Comparison of ENCODE assay signal across 12 cellular contexts in the genomic region with DNA sequence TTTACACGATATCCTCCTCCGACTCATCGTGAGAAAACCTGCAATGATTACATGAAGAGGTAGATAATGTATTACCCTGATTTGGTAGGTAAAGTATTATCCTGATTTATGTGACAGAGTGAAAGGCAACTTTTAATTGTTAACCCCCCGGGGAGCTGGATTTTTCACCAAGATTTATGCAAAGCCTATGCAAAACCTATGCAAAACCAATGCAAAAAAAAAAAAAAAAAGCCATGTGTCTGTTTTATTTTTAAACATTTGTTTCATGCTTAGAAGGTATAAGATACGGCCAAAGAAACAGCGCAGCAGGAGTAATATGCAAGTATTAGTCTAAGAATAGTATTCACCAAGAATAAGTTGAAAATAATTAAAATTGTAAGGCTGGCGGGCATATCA.
DNase-seq lines count a peak whose midpoint lies in the region; ATAC-seq, FAIRE-seq and TF ChIP-seq lines count a peak whose summit lies in the region.
"Had no signal": no experiment of that assay in that cellular context is flagged by ENCODE, and none has a peak within 500 bp of the region (broad histone marks: within the 10 kb centered on the region; RNA-seq: fewer than 3 reads in every experiment).

No MANE protein-coding gene starts in this region.

- 83% methylated on average over 7 of the region's 7 CpGs for WGBS in GM12878 (ENCODE audit: insufficient coverage, insufficient replicate concordance, low lambda C conversion rate, missing lambda C conversion rate)
- 81% methylated on average over 7 of the region's 7 CpGs for WGBS in SK-N-SH (ENCODE audit: low lambda C conversion rate)

- TF ChIP-seq RAD21 in GM12878 (IDR thresholded peaks at IDR 0.05; ENCODE audit: insufficient read depth, low read depth, low read length): no peak
- no peak for TF ChIP-seq RAD21 in SK-N-SH (IDR thresholded peaks at IDR 0.05; ENCODE audit: low read length)

- no TSS peak for BruUV-seq in GM12878 (replicated peaks; lab: Mats Ljungman, UMichigan)

- peak overlapping the region; percentile 60 for H3K4me3 ChIP-seq in BLaER1
- peak overlapping the region; percentile 22; the same call in 1 of the 2 replicates for H3K4me3 ChIP-seq in HEK293 (ENCODE audit: low read depth, low read length)
- peak overlapping the region; percentile 76 for H3K4me3 ChIP-seq in GM12878
- peak overlapping the region; percentile 49 for H3K4me3 ChIP-seq in mononuclear cell (ENCODE audit: low read length)
- H3K4me3 ChIP-seq in SK-N-SH (ENCODE audit: low read depth in 2 of 2, low read length in 1 of 2): no peak overlapping the region
- no peak overlapping the region for H3K4me3 ChIP-seq in H7 (ENCODE audit: insufficient read depth, low read depth, low read length)
- H3K4me3 ChIP-seq: mucosa of descending colon had no signal

- H3K4me1 ChIP-seq in BLaER1 (peaks cover 43% of the 10 kb centered on the region), HEK293 (ENCODE audit: control insufficient read depth, insufficient read depth, low read length) (peaks cover 3% of the 10 kb centered on the region; the same call in 1 of the 2 replicates), GM12878 (ENCODE audit: control insufficient read depth, insufficient read depth, low read length) (peaks cover 26% of the 10 kb centered on the region), mononuclear cell (ENCODE audit: insufficient read depth, low read length) (peaks cover 67% of the 10 kb centered on the region), SK-N-SH (ENCODE audit: control insufficient read depth in 1 of 2, insufficient read depth in 2 of 2, low read depth in 1 of 2, low read length in 1 of 2) (no peaks in the 10 kb centered on the region)
- H3K4me1 ChIP-seq: gastroesophageal sphincter had no signal

- no peaks in the 10 kb centered on the region for H3K36me3 Mint-ChIP-seq in chondrocyte (ENCODE audit: low read depth)

- no peak for TF ChIP-seq POLR2A in GM12878 (IDR thresholded peaks at IDR 0.05; ENCODE audit: low read depth, low read length)

- CTCF ChIA-PET in HEK293 (lab: Yijun Ruan, JAX): interaction anchor here (0.5 to 2.2 kb wide), 3 partner anchors 28 to 484 kb away, joined by 3 to 7 read pairs (median 6); no protein-coding TSS in a partner anchor
- CTCF ChIA-PET in GM12878 (lab: Yijun Ruan, JAX): interaction anchor here (1.1 to 8.2 kb wide), 7 partner anchors 10 to 88 kb away, joined by 3 to 90 read pairs (median 9); no protein-coding TSS in a partner anchor
- CTCF ChIA-PET in SK-N-SH (lab: Yijun Ruan, JAX): interaction anchor here (0.8 to 1.7 kb wide), 2 partner anchors 8 to 14 kb away, joined by 4 to 5 read pairs; no protein-coding TSS in a partner anchor

- no peak for TF ChIP-seq EP300 in GM12878 (IDR thresholded peaks at IDR 0.05; ENCODE audit: borderline replicate concordance in 1 of 2, control insufficient read depth in 1 of 2, low read depth in 2 of 2, low read length in 2 of 2)
- TF ChIP-seq EP300 in SK-N-SH (IDR thresholded peaks at IDR 0.05; ENCODE audit: borderline replicate concordance in 1 of 2, low read depth in 1 of 2, low read length in 1 of 2): no peak

- ATAC-seq in GM12878: peak; percentile 2
- ATAC-seq: gastroesophageal sphincter had no signal

- FAIRE-seq in GM12878 (lab: Jason Lieb, UNC): no peak
- FAIRE-seq: bronchial epithelial cell had no signal

- H3K27ac Mint-ChIP-seq in chondrocyte (ENCODE audit: unreplicated experiment): no peak overlapping the region

- no peak overlapping the region for H3K4me3 Mint-ChIP-seq in chondrocyte (ENCODE audit: unreplicated experiment)

- H3K79me2 ChIP-seq in GM12878 (ENCODE audit: control insufficient read depth, insufficient read depth, low read length) (peaks cover 56% of the 10 kb centered on the region), SK-N-SH (ENCODE audit: insufficient read depth) (no peaks in the 10 kb centered on the region)

- no peak for TF ChIP-seq CTCF in HEK293 (tag by site-specific recombination; IDR thresholded peaks at IDR 0.05)
- TF ChIP-seq CTCF in GM12878 (IDR thresholded peaks at IDR 0.05 in 2 of 3, conservative IDR thresholded peaks at IDR 0.05 in 1 of 3; ENCODE audit: control insufficient read depth in 2 of 3, extremely low read depth in 1 of 3, insufficient read depth in 1 of 3, low read depth in 3 of 3, low read length in 3 of 3): no peak
- no peak for TF ChIP-seq CTCF in SK-N-SH (IDR thresholded peaks at IDR 0.05)
- no peak for TF ChIP-seq CTCF in chondrocyte (IDR thresholded peaks at IDR 0.05)

- H2AFZ ChIP-seq in GM12878 (ENCODE audit: control insufficient read depth, low read depth, low read length) (no peak overlapping the region), SK-N-SH (ENCODE audit: low read depth) (no peak overlapping the region)

- H3K36me3 ChIP-seq in BLaER1: 0 out of 2 replicates have a peak, but pooled peaks cover 9% of the 10 kb centered on the region
- H3K36me3 ChIP-seq in HEK293 (ENCODE audit: control insufficient read depth in 2 of 2, insufficient read depth in 1 of 2, low read length in 2 of 2): no peaks in the 10 kb centered on the region
- H3K36me3 ChIP-seq in GM12878 (ENCODE audit: control insufficient read depth in 2 of 2, insufficient read depth in 2 of 2, low read length in 1 of 2): peaks cover 0 to 4% of the 10 kb centered on the region in 2 experiments; a peak in 1 of 4 replicates
- H3K36me3 ChIP-seq in SK-N-SH (replicated peaks in 1 of 2; ENCODE audit: control insufficient read depth in 1 of 2, insufficient read depth in 2 of 2, low read length in 1 of 2): no peaks in the 10 kb centered on the region
- H3K36me3 ChIP-seq in H7 (replicated peaks; ENCODE audit: control insufficient read depth, insufficient read depth, low read length): no peaks in the 10 kb centered on the region
- H3K36me3 ChIP-seq: gastroesophageal sphincter had no signal

- SMC1A ChIA-PET in GM12878 (lab: Charles Lee; ENCODE audit: uncharacterized antibody, unreplicated experiment): interaction anchor here (1.2 to 10.6 kb wide), 11 partner anchors 9 to 108 kb away, joined by 3 to 152 read pairs (median 7); no protein-coding TSS in a partner anchor

- DNase-seq in GM12878 (ENCODE audit: low read depth, low spot score) (no peak), SK-N-SH (no peak), HUDEP-2 (lab: John Stamatoyannopoulos, UW; ENCODE audit: unreplicated experiment in 76 of 76) (no peak), chondrocyte (ENCODE audit: low spot score) (no peak), H7 (no peak)
- DNase-seq: mucosa of descending colon, SIG-M5 had no signal

- in situ Hi-C loops in GM12878 (cut with MboI): loop anchor here (25.0 kb wide), 1 partner anchor 1259 kb away; the partner anchor contains the start of gene FBXO5

- peaks cover 2% of the 10 kb centered on the region for H3K27me3 Mint-ChIP-seq in chondrocyte (ENCODE audit: low read depth)

- RAD21 ChIA-PET in GM12878 (lab: Charles Lee; ENCODE audit: unreplicated experiment): interaction anchor here (0.8 to 6.6 kb wide), 13 partner anchors 8 to 108 kb away, joined by 3 to 70 read pairs (median 5); no protein-coding TSS in a partner anchor

- intact Hi-C loops in GM12878 (cut with micrococcal nuclease; ENCODE audit: unreplicated experiment): loop anchor here (2.0 to 5.0 kb wide), 4 partner anchors 30 to 1264 kb away; partner anchors contain the start of gene FBXO5

- H3K27me3 ChIP-seq in BLaER1: no peaks in the 10 kb centered on the region
- H3K27me3 ChIP-seq in GM12878 (replicated peaks in 1 of 2; ENCODE audit: control insufficient read depth in 2 of 2, insufficient read depth in 2 of 2, low read length in 1 of 2): no peaks in the 10 kb centered on the region
- no peaks in the 10 kb centered on the region for H3K27me3 ChIP-seq in mononuclear cell (ENCODE audit: insufficient read depth, low read length)
- no peaks in the 10 kb centered on the region for H3K27me3 ChIP-seq in SK-N-SH (ENCODE audit: insufficient read depth)
- H3K27me3 ChIP-seq in H7 (ENCODE audit: control insufficient read depth, insufficient read depth, low read length): no peaks in the 10 kb centered on the region
- H3K27me3 ChIP-seq: gastroesophageal sphincter had no signal

- H3K9me3 ChIP-seq in BLaER1: peaks cover 15% of the 10 kb centered on the region
- H3K9me3 ChIP-seq in HEK293 (ENCODE audit: control insufficient read depth, insufficient read depth, low read depth, low read length): no peaks in the 10 kb centered on the region
- no peaks in the 10 kb centered on the region for H3K9me3 ChIP-seq in GM12878 (replicated peaks; ENCODE audit: control insufficient read depth, insufficient read depth, low read length)
- no peaks in the 10 kb centered on the region for H3K9me3 ChIP-seq in mononuclear cell (ENCODE audit: low read depth, low read length)
- H3K9me3 ChIP-seq in SK-N-SH: no peaks in the 10 kb centered on the region
- H3K9me3 ChIP-seq: gastroesophageal sphincter, mucosa of descending colon had no signal

- POLR2A ChIA-PET in HEK293 (lab: Yijun Ruan, JAX) (interaction anchor here (0.6 kb wide), 1 partner anchor 10 kb away, joined by 3 read pairs; no protein-coding TSS in a partner anchor), GM12878 (lab: Charles Lee) (interaction anchor here (0.6 to 3.7 kb wide), 8 partner anchors 10 to 704 kb away, joined by 4 to 17 read pairs (median 7); no protein-coding TSS in a partner anchor), SK-N-SH (lab: Yijun Ruan, JAX) (no interaction called here)

- H3K4me2 ChIP-seq in BLaER1 (peak overlapping the region; percentile 78), GM12878 (ENCODE audit: control insufficient read depth, insufficient read depth) (peak overlapping the region; percentile 71), SK-N-SH (no peak overlapping the region)

- no peaks in the 10 kb centered on the region for H3K9me2 ChIP-seq in SK-N-SH

- H3K4me1 Mint-ChIP-seq in chondrocyte (ENCODE audit: low read depth): peaks cover 6% of the 10 kb centered on the region

- H3K9ac ChIP-seq in BLaER1 (peak overlapping the region; percentile 74), GM12878 (ENCODE audit: control insufficient read depth, insufficient read depth, low read length) (peak overlapping the region; percentile 77), SK-N-SH (no peak overlapping the region)

- H3K27ac ChIP-seq in BLaER1 (no peak overlapping the region), HEK293 (ENCODE audit: extremely low read depth, low read depth, low read length) (no peak overlapping the region; the same call in 1 of the 2 replicates), GM12878 (ENCODE audit: control insufficient read depth, insufficient read depth) (peak overlapping the region; percentile 78), SK-N-SH (ENCODE audit: low read depth in 2 of 2, low read length in 1 of 2) (no peak overlapping the region)
- H3K27ac ChIP-seq: gastroesophageal sphincter had no signal

- no peaks in the 10 kb centered on the region for H3K9me3 Mint-ChIP-seq in chondrocyte (ENCODE audit: low read depth)

- H4K20me1 ChIP-seq in BLaER1 (no peaks in the 10 kb centered on the region), GM12878 (ENCODE audit: control insufficient read depth, insufficient read depth) (no peaks in the 10 kb centered on the region), SK-N-SH (ENCODE audit: insufficient read depth) (no peaks in the 10 kb centered on the region)

- no peaks in the 10 kb centered on the region for H3F3A ChIP-seq in SK-N-SH (replicated peaks; ENCODE audit: insufficient read depth)

TF ChIP-seq in HEK293, 187 proteins besides CTCF, POLR2A, EP300 and RAD21 (continues in another document):
- TF ChIP-seq KLF16 (tag by site-specific recombination; IDR thresholded peaks at IDR 0.05): no peak

TF ChIP-seq in SK-N-SH, 30 proteins besides CTCF, POLR2A, EP300 and RAD21 (continues in another document):
- no peak for TF ChIP-seq FOSL2 (IDR thresholded peaks at IDR 0.05; ENCODE audit: borderline replicate concordance, low read depth)

Comparison
In these comparisons a context has a peak if more than half of its experiments do, and no peak if none do; other contexts are left out.
1. H3K4me3 ChIP-seq: peak in BLaER1 (single experiment), HEK293 (single experiment), GM12878 (single experiment) and mononuclear cell (single experiment); none in SK-N-SH (0 of 2) and H7 (single experiment).